Comparison of ENCODE assay signal across 1 cellular context in the genomic region with DNA sequence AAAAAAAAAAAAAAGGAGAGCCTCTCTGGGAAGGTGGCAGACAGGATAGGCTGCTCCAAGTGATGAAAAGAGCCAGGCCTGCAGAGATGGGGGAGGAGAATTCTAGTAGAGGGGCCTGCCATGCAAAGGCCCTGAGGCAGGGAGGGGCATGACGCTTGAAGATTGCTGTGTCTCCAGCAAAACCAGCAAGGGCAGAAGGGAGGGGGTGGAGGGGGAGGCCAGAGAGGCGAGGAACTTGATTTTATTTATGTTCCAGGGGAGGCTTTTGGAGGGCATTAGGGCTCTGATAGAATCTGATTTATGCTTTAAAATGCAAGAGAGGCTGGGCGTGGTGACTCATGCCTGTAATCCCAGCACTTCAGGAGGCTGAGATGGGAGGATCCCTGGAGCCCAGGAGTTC.
TF ChIP-seq lines count a peak whose summit lies in the region.

No MANE protein-coding gene starts in this region.

TF ChIP-seq in HepG2, 621 proteins besides CTCF, POLR2A, EP300 and RAD21:
- TF ChIP-seq CHD4 (IDR thresholded peaks at IDR 0.05; ENCODE audit: borderline replicate concordance, low read length) (0 out of 2 replicates have a peak, but pooled peaks have one; percentile 42), TAF15 (IDR thresholded peaks at IDR 0.05; ENCODE audit: low read depth, low read length, poor library complexity, severe bottlenecking) (no peak), ZNF883 (CRISPR knock-in tag; IDR thresholded peaks at IDR 0.05; ENCODE audit: not compliant biosample characterization) (no peak), PTBP1 (IDR thresholded peaks at IDR 0.05; ENCODE audit: low read depth, low read length, poor library complexity, severe bottlenecking) (no peak)
